In the genomic region with DNA sequence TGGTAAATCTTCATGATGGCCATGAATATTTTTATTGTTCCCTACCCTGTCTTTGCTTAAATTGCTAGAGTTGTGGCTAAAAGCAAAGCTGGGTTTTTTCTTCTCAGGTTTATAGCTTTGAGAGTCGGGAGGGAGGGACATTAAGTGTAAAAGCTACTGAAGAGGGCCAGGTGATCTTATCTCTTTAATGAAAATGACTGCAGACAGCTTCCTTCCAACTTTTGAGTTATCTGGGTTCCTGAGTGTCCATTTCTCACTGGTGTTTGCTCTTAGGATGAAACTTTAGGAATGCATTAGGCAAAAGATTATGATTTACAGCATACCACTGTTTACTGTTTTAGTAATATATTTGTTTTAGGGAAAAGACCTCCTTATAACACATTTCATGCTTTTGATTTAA, we compare ENCODE assay signal across 16 cellular contexts.
DNase-seq lines count a peak whose midpoint lies in the region; ATAC-seq, FAIRE-seq and TF ChIP-seq lines count a peak whose summit lies in the region.
"Had no signal": no experiment of that assay in that cellular context is flagged by ENCODE, and none has a peak within 500 bp of the region (broad histone marks: within the 10 kb centered on the region; RNA-seq: fewer than 3 reads in every experiment).

No MANE protein-coding gene starts in this region.

- no peaks in the 10 kb centered on the region for H3K9me3 ChIP-seq in duodenal mucosa (ENCODE audit: control insufficient read depth in 1 of 2, low read length in 2 of 2)
- no peaks in the 10 kb centered on the region for H3K9me3 ChIP-seq in muscle layer of duodenum (ENCODE audit: control insufficient read depth in 1 of 2, low read length in 2 of 2)
- H3K9me3 ChIP-seq in upper lobe of right lung = no peaks in the 10 kb centered on the region

- no peak for TF ChIP-seq CTCF in upper lobe of right lung (IDR thresholded peaks at IDR 0.05)

- no peaks in the 10 kb centered on the region for H3K36me3 ChIP-seq in duodenal mucosa (ENCODE audit: control insufficient read depth in 1 of 2, insufficient read depth in 2 of 2, low read length in 2 of 2)
- H3K36me3 ChIP-seq in muscle layer of duodenum (ENCODE audit: control insufficient read depth in 1 of 2, insufficient read depth in 2 of 2, low read length in 2 of 2) = no peaks in the 10 kb centered on the region
- H3K36me3 ChIP-seq in upper lobe of right lung = no peaks in the 10 kb centered on the region

- H3K27ac ChIP-seq in duodenal mucosa (ENCODE audit: low read depth, low read length) (peak overlapping the region; percentile 3), muscle layer of duodenum (ENCODE audit: low read length) (peak overlapping the region; percentile 94), upper lobe of right lung (peak overlapping the region; percentile 77)

- peak; percentile 5 for DNase-seq in DMS79 treated with DMSO at 0.1 percent for 48 hours (lab: John Stamatoyannopoulos, UW)
- DNase-seq in DMS79 (lab: John Stamatoyannopoulos, UW) = no peak
- DNase-seq in upper lobe of right lung = no peak
- DNase-seq in urothelium cell line (ENCODE audit: low spot score) = no peak
- DNase-seq in iPS-NIHi11 (ENCODE audit: low spot score) = no peak
- DNase-seq in NCI-H524 (lab: John Stamatoyannopoulos, UW) = no peak
- DNase-seq: 8988T; activated B cell treated with CpG ODN at 0.5 μM for 24 hours; C1 segment of cervical spinal cord; cerebellar nuclear complex; KBM-7; NK-92 treated with Interleukin-12 subunit alpha and Interleukin-12 subunit beta, amount 100 ng/mL, for 24 hours; nucleus accumbens had no signal

- ATAC-seq in upper lobe of right lung = no peak
- ATAC-seq: activated T-helper 17 cell treated with anti-CD3 and anti-CD28 coated beads, Interleukin-2, amount 50 U/mL, for 72 hours had no signal

- no peak for FAIRE-seq in urothelium cell line (lab: Jason Lieb, UNC)

- H3K27me3 ChIP-seq in duodenal mucosa (ENCODE audit: control insufficient read depth in 1 of 2, insufficient read depth in 2 of 2, low read length in 2 of 2) (no peaks in the 10 kb centered on the region), muscle layer of duodenum (ENCODE audit: low read depth, low read length) (no peaks in the 10 kb centered on the region), upper lobe of right lung (no peaks in the 10 kb centered on the region)

- intact Hi-C loops in upper lobe of right lung (cut with DNase I) = no loop called here

- H3K4me1 ChIP-seq in duodenal mucosa (ENCODE audit: control insufficient read depth in 1 of 2, insufficient read depth in 2 of 2, low read length in 2 of 2) (peaks cover 14 to 18% of the 10 kb centered on the region in 2 donors), muscle layer of duodenum (ENCODE audit: control insufficient read depth in 1 of 2, insufficient read depth in 2 of 2, low read length in 2 of 2) (peaks cover 12 to 15% of the 10 kb centered on the region in 2 donors), upper lobe of right lung (peaks cover 6% of the 10 kb centered on the region)

- H3K4me3 ChIP-seq in duodenal mucosa (ENCODE audit: low read depth in 1 of 2, low read length in 2 of 2) = no peak overlapping the region
- H3K4me3 ChIP-seq in muscle layer of duodenum (ENCODE audit: low read depth in 1 of 2, low read length in 2 of 2) = no peak overlapping the region
- no peak overlapping the region for H3K4me3 ChIP-seq in upper lobe of right lung

- H3K9ac ChIP-seq in duodenal mucosa (ENCODE audit: low read depth in 1 of 2, low read length in 2 of 2) = no peak overlapping the region

Comparison
In these comparisons a context has a peak if more than half of its experiments do, and no peak if none do; other contexts are left out.
1. H3K27ac ChIP-seq: peak in every context shown above with its lines; median percentile 94 in muscle layer of duodenum; 77 in upper lobe of right lung; 3 in duodenal mucosa.